In genomic region chr1:21206117-21206516, GRCh38 we compare ENCODE assay signal across 22 cellular contexts. TPM values are rescaled to one million over a fixed set of nuclear protein-coding genes. Genes with fewer than 3 reads are reported as not detected.
A peak's percentile ranks its signal among the peaks of the same experiment; 100 is the strongest.
DNase-seq lines count a peak whose midpoint lies in the region; ATAC-seq and TF ChIP-seq lines count a peak whose summit lies in the region.
"Had no signal": no experiment of that assay in that cellular context is flagged by ENCODE, and none has a peak within 500 bp of the region (broad histone marks: within the 10 kb centered on the region; RNA-seq: fewer than 3 reads in every experiment).

No MANE protein-coding gene starts in this region.

- no peaks in the 10 kb centered on the region for H3K4me1 Mint-ChIP-seq in T-cell
- peaks cover 0 to 5% (median 0%) of the 10 kb centered on the region in 7 donors for H3K4me1 Mint-ChIP-seq in naive thymus-derived CD4-positive, alpha-beta T cell
- H3K4me1 Mint-ChIP-seq: CD4-positive, alpha-beta memory T cell; T-helper 17 cell had no signal

- H3K9me3 ChIP-seq in naive thymus-derived CD4-positive, alpha-beta T cell (ENCODE audit: control insufficient read depth in 2 of 3, low read length in 3 of 3): no peaks in the 10 kb centered on the region
- H3K9me3 ChIP-seq: HAP-1, heart right ventricle had no signal

- no peaks in the 10 kb centered on the region for H3K9me3 Mint-ChIP-seq in T-cell
- H3K9me3 Mint-ChIP-seq in naive thymus-derived CD4-positive, alpha-beta T cell: no peaks in the 10 kb centered on the region
- H3K9me3 Mint-ChIP-seq: activated CD4-positive, alpha-beta memory T cell treated with anti-CD3 and anti-CD28 coated beads, Interleukin-2, amount 10 ng/mL, durations not matched to agents 7 days and 5 days; activated T-cell treated with anti-CD3 and anti-CD28 coated beads, Interleukin-2, amount 50 U/mL, for 4 hours; CD4-positive, alpha-beta memory T cell had no signal

- H3K4me3 ChIP-seq in naive thymus-derived CD4-positive, alpha-beta T cell (ENCODE audit: low read length): no peak overlapping the region
- H3K4me3 ChIP-seq: HAP-1, heart right ventricle had no signal

- POLR2A ChIA-PET in T-cell (lab: Charles Lee): no interaction called here
- POLR2A ChIA-PET in naive thymus-derived CD4-positive, alpha-beta T cell (lab: Charles Lee): interaction anchor here (0.6 to 0.7 kb wide), 2 partner anchors 493 to 851 kb away, joined by 3 read pairs; no protein-coding TSS in a partner anchor

- no peaks in the 10 kb centered on the region for H3K36me3 Mint-ChIP-seq in T-cell
- no peaks in the 10 kb centered on the region for H3K36me3 Mint-ChIP-seq in naive thymus-derived CD4-positive, alpha-beta T cell
- H3K36me3 Mint-ChIP-seq: activated naive CD8-positive, alpha-beta T cell; CD4-positive, alpha-beta memory T cell had no signal

- intact Hi-C loops in naive thymus-derived CD4-positive, alpha-beta T cell (cut with micrococcal nuclease): no loop called here

- no peaks in the 10 kb centered on the region for H3K36me3 ChIP-seq in naive thymus-derived CD4-positive, alpha-beta T cell (ENCODE audit: control insufficient read depth in 2 of 3, insufficient read depth in 3 of 3, low read length in 3 of 3)
- H3K36me3 ChIP-seq: HAP-1, heart right ventricle had no signal

- TF ChIP-seq CTCF in foreskin keratinocyte (conservative IDR thresholded peaks at IDR 0.05): no peak

- no peak overlapping the region for H3K27ac Mint-ChIP-seq in T-cell
- H3K27ac Mint-ChIP-seq in naive thymus-derived CD4-positive, alpha-beta T cell: no peak overlapping the region
- H3K27ac Mint-ChIP-seq: activated CD4-positive, alpha-beta memory T cell treated with anti-CD3 and anti-CD28 coated beads, Interleukin-2, amount 10 ng/mL, durations not matched to agents 7 days and 5 days; activated naive CD8-positive, alpha-beta T cell; CD4-positive, alpha-beta memory T cell had no signal

- no peaks in the 10 kb centered on the region for H3K27me3 Mint-ChIP-seq in T-cell
- H3K27me3 Mint-ChIP-seq in naive thymus-derived CD4-positive, alpha-beta T cell: no peaks in the 10 kb centered on the region
- H3K27me3 Mint-ChIP-seq: activated CD4-positive, alpha-beta memory T cell treated with anti-CD3 and anti-CD28 coated beads, Interleukin-2, amount 10 ng/mL, durations not matched to agents 7 days and 5 days; activated naive CD8-positive, alpha-beta T cell; CD4-positive, alpha-beta memory T cell; T-helper 17 cell had no signal

- H3K27me3 ChIP-seq in foreskin keratinocyte: no peaks in the 10 kb centered on the region
- H3K27me3 ChIP-seq in naive thymus-derived CD4-positive, alpha-beta T cell (ENCODE audit: control insufficient read depth in 2 of 2, insufficient read depth in 2 of 2, low read length in 2 of 2): no peaks in the 10 kb centered on the region
- H3K27me3 ChIP-seq: heart right ventricle had no signal

- CTCF ChIA-PET in T-cell (lab: Charles Lee): no interaction called here
- CTCF ChIA-PET in naive thymus-derived CD4-positive, alpha-beta T cell (lab: Charles Lee): no interaction called here

- H3K4me1 ChIP-seq in foreskin keratinocyte: no peaks in the 10 kb centered on the region
- no peaks in the 10 kb centered on the region for H3K4me1 ChIP-seq in naive thymus-derived CD4-positive, alpha-beta T cell (ENCODE audit: control insufficient read depth in 2 of 2, insufficient read depth in 2 of 2, low read length in 2 of 2)
- H3K4me1 ChIP-seq: HAP-1, heart right ventricle had no signal

- no peak overlapping the region for H3K4me3 Mint-ChIP-seq in T-cell
- no peak overlapping the region for H3K4me3 Mint-ChIP-seq in naive thymus-derived CD4-positive, alpha-beta T cell
- H3K4me3 Mint-ChIP-seq: activated CD4-positive, alpha-beta memory T cell treated with anti-CD3 and anti-CD28 coated beads, Interleukin-2, amount 10 ng/mL, durations not matched to agents 7 days and 5 days; activated naive CD8-positive, alpha-beta T cell; activated T-cell treated with anti-CD3 and anti-CD28 coated beads, Interleukin-2, amount 50 U/mL, for 4 hours; CD4-positive, alpha-beta memory T cell; T-helper 17 cell had no signal

- ATAC-seq in foreskin keratinocyte (peak; percentile 85), T-cell (replicated peaks in 1 of 4) (no peak)
- ATAC-seq in naive thymus-derived CD4-positive, alpha-beta T cell: no peak
- ATAC-seq: heart right ventricle, T-helper 17 cell had no signal

- peak; percentile 27 for DNase-seq in Daoy (ENCODE audit: low read depth)
- peak; percentile 38 for DNase-seq in HCEC 1CT
- peak; percentile 48 for DNase-seq in SK-N-DZ (ENCODE audit: low spot score)
- DNase-seq in foreskin keratinocyte: peak; percentile 67 to 83
- DNase-seq in HT-29 (ENCODE audit: low spot score): no peak
- no peak for DNase-seq in T-cell
- no peak for DNase-seq in naive thymus-derived CD4-positive, alpha-beta T cell
- DNase-seq in NCI-H187 treated with DMSO at 0.1 percent for 48 hours (lab: John Stamatoyannopoulos, UW): no peak
- DNase-seq: activated CD4-positive, alpha-beta memory T cell treated with anti-CD3 and anti-CD28 coated beads, Interleukin-2, amount 10 ng/mL, durations not matched to agents 7 days and 5 days; activated T-cell treated with anti-CD3 and anti-CD28 coated beads, Interleukin-2, amount 50 U/mL, for 4 hours; CD4-positive, alpha-beta memory T cell; DMS53; heart right ventricle; NCI-H1436; NCI-H2171 treated with DMSO at 0.1 percent for 48 hours; SIG-M5; small intestine; stimulated activated CD4-positive, alpha-beta T cell treated with anti-CD3 and anti-CD28 coated beads, Interleukin-2, amount 100 ng/mL, for 48 hours; T-helper 17 cell; trophoblast cell had no signal

- H3K27ac ChIP-seq in foreskin keratinocyte: no peak overlapping the region
- no peak overlapping the region for H3K27ac ChIP-seq in naive thymus-derived CD4-positive, alpha-beta T cell (ENCODE audit: low read depth, low read length)
- H3K27ac ChIP-seq: heart right ventricle had no signal

RNA-seq across cellular contexts. Expression of gene EIF4G3, which starts 29.4 kb away (rescaled TPM):
- total RNA-seq in Daoy (2014; rRNA removed; shearing (Covaris generic)): 31.3 and 33.9 TPM in 2 replicates
- 32.1 and 36.3 TPM in 2 replicates for polyA plus RNA-seq in SK-N-DZ (2014; cell fraction: cytosol; rRNA removed)
- 21.3 and 37.0 TPM in 2 replicates for polyA plus RNA-seq in SK-N-DZ (2014; cell fraction: nucleus; rRNA removed)
- total RNA-seq in foreskin keratinocyte (41.3 and 42.4 TPM in 2 replicates), T-cell (10 to 100 TPM; 16.8 to 34.1 (median 20.8) TPM)
- polyA plus RNA-seq in foreskin keratinocyte: 9.2 and 12.7 TPM in 2 replicates
- 29.4 and 65.3 TPM in 2 replicates for total RNA-seq in HT-29 (2014; rRNA removed; shearing (Covaris generic))
- 10 to 100 TPM; 15.0 to 46.3 (median 29.1) TPM for total RNA-seq in naive thymus-derived CD4-positive, alpha-beta T cell
- 1 to 10 TPM; 3.3 to 7.8 TPM for polyA plus RNA-seq in naive thymus-derived CD4-positive, alpha-beta T cell

Comparison
In these comparisons a context has a peak if more than half of its experiments do, and no peak if none do; other contexts are left out.
1. DNase-seq: peak in Daoy (single experiment), HCEC 1CT (single experiment), SK-N-DZ (single experiment) and foreskin keratinocyte (2 of 2); none in HT-29 (single experiment), T-cell (0 of 34), naive thymus-derived CD4-positive, alpha-beta T cell (0 of 9) and NCI-H187 treated with DMSO at 0.1 percent for 48 hours (single experiment).